1 cellular context compared by ENCODE assay signal in the genomic region with DNA sequence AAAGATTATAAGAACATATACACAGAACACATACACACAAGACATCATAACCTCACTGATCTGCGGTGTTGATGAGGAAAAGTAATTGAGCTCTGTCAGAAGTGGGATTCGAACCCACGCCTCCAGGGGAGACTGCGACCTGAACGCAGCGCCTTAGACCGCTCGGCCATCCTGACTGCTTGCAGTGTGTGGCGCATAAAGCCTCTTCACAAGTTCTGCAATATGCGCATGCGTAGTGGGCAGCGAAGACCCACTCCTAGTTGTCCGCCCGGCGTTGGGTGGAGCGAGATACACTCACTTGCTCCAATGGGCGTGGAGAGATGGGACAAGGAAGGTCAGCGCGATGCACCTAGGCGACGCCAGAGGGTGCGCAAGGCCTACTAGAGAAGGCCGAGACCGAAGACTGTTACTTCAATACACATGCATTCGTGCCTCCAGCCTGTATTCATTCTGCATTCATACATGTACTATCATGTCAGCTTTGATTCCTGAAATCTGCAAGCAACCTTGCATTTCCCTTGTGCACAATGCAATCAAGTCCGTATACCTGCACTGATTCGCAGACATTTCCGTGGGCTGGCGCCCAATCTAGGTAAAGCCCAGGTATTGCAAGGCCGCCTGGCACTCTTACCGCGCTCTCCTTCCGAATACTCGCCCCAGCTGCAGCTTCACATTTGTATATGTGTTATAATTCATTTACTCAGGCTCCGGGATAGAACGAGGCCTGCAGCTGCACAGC.
TF ChIP-seq lines count a peak whose summit lies in the region.

No MANE protein-coding gene starts in this region.

TF ChIP-seq in H1, 55 proteins besides CTCF, POLR2A, EP300 and RAD21 (continued from another document):
- TF ChIP-seq, protein P1, sequence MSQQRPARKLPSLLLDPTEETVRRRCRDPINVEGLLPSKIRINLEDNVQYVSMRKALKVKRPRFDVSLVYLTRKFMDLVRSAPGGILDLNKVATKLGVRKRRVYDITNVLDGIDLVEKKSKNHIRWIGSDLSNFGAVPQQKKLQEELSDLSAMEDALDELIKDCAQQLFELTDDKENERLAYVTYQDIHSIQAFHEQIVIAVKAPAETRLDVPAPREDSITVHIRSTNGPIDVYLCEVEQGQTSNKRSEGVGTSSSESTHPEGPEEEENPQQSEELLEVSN (IDR thresholded peaks at IDR 0.05), result no peak
- TF ChIP-seq FOSL1 (IDR thresholded peaks at IDR 0.05; ENCODE audit: insufficient read depth, low read depth, low read length), result no peak
- no peak for TF ChIP-seq CTBP2 (IDR thresholded peaks at IDR 0.05; ENCODE audit: borderline replicate concordance, insufficient read depth, insufficient read length, low read length)
- peak; percentile 30; the same call in 1 of the 2 replicates for TF ChIP-seq BRCA1 (IDR thresholded peaks at IDR 0.05; ENCODE audit: low read depth, low read length)
- TF ChIP-seq, protein P2, sequence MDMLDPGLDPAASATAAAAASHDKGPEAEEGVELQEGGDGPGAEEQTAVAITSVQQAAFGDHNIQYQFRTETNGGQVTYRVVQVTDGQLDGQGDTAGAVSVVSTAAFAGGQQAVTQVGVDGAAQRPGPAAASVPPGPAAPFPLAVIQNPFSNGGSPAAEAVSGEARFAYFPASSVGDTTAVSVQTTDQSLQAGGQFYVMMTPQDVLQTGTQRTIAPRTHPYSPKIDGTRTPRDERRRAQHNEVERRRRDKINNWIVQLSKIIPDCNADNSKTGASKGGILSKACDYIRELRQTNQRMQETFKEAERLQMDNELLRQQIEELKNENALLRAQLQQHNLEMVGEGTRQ (IDR thresholded peaks at IDR 0.05; ENCODE audit: low read length), result no peak
- no peak for TF ChIP-seq EZH2 (IDR thresholded peaks at IDR 0.05; ENCODE audit: low read depth, low read length, severe bottlenecking)
- peak; percentile 84; the same call in 1 of the 2 replicates for TF ChIP-seq TEAD4 (IDR thresholded peaks at IDR 0.05; ENCODE audit: low read depth, low read length)
- no peak for TF ChIP-seq SRF (IDR thresholded peaks at IDR 0.05; ENCODE audit: low read depth, low read length)
- no peak for TF ChIP-seq SAP30 (IDR thresholded peaks at IDR 0.05; ENCODE audit: insufficient read depth, insufficient replicate concordance, low read length)
- 0 out of 2 replicates have a peak, but pooled peaks have one; percentile 13 for TF ChIP-seq TAF1 (IDR thresholded peaks at IDR 0.05; ENCODE audit: low read depth, low read length)
- peak; percentile 100 for TF ChIP-seq TBP (IDR thresholded peaks at IDR 0.05; ENCODE audit: low read depth, low read length)
- peak; percentile 86; the same call in 1 of the 2 replicates for TF ChIP-seq MAFK (IDR thresholded peaks at IDR 0.05; ENCODE audit: low read depth, low read length)
- peak; percentile 23; the same call in 1 of the 2 replicates for TF ChIP-seq CHD2 (IDR thresholded peaks at IDR 0.05; ENCODE audit: low read length)
- TF ChIP-seq KDM4A (IDR thresholded peaks at IDR 0.05; ENCODE audit: low read depth, low read length, severe bottlenecking), result peak; percentile 39
- no peak for TF ChIP-seq EGR1 (IDR thresholded peaks at IDR 0.05; ENCODE audit: borderline replicate concordance, low read depth, low read length)
- peak; percentile 87 for TF ChIP-seq BACH1 (IDR thresholded peaks at IDR 0.05; ENCODE audit: low read length)
- TF ChIP-seq TAF7 (optimal IDR thresholded peaks at IDR 0.05; ENCODE audit: borderline replicate concordance, low read depth, low read length), result no peak
- TF ChIP-seq JUND (IDR thresholded peaks at IDR 0.05; ENCODE audit: low read length), result peak; percentile 19; the same call in 1 of the 2 replicates
- no peak for TF ChIP-seq CHD1 (IDR thresholded peaks at IDR 0.05; ENCODE audit: low read depth, low read length)
- TF ChIP-seq CBX5 (IDR thresholded peaks at IDR 0.05; ENCODE audit: low read depth, low read length), result no peak
- TF ChIP-seq GTF2F1 (IDR thresholded peaks at IDR 0.05; ENCODE audit: borderline replicate concordance, low read depth, low read length), result peak; percentile 79
- TF ChIP-seq YY1 (IDR thresholded peaks at IDR 0.05; ENCODE audit: low read depth, low read length), result no peak
- no peak for TF ChIP-seq SIRT6 (IDR thresholded peaks at IDR 0.05; ENCODE audit: low read length)
- no peak for TF ChIP-seq SUZ12 (IDR thresholded peaks at IDR 0.05; ENCODE audit: low read length)
- TF ChIP-seq, protein P3, sequence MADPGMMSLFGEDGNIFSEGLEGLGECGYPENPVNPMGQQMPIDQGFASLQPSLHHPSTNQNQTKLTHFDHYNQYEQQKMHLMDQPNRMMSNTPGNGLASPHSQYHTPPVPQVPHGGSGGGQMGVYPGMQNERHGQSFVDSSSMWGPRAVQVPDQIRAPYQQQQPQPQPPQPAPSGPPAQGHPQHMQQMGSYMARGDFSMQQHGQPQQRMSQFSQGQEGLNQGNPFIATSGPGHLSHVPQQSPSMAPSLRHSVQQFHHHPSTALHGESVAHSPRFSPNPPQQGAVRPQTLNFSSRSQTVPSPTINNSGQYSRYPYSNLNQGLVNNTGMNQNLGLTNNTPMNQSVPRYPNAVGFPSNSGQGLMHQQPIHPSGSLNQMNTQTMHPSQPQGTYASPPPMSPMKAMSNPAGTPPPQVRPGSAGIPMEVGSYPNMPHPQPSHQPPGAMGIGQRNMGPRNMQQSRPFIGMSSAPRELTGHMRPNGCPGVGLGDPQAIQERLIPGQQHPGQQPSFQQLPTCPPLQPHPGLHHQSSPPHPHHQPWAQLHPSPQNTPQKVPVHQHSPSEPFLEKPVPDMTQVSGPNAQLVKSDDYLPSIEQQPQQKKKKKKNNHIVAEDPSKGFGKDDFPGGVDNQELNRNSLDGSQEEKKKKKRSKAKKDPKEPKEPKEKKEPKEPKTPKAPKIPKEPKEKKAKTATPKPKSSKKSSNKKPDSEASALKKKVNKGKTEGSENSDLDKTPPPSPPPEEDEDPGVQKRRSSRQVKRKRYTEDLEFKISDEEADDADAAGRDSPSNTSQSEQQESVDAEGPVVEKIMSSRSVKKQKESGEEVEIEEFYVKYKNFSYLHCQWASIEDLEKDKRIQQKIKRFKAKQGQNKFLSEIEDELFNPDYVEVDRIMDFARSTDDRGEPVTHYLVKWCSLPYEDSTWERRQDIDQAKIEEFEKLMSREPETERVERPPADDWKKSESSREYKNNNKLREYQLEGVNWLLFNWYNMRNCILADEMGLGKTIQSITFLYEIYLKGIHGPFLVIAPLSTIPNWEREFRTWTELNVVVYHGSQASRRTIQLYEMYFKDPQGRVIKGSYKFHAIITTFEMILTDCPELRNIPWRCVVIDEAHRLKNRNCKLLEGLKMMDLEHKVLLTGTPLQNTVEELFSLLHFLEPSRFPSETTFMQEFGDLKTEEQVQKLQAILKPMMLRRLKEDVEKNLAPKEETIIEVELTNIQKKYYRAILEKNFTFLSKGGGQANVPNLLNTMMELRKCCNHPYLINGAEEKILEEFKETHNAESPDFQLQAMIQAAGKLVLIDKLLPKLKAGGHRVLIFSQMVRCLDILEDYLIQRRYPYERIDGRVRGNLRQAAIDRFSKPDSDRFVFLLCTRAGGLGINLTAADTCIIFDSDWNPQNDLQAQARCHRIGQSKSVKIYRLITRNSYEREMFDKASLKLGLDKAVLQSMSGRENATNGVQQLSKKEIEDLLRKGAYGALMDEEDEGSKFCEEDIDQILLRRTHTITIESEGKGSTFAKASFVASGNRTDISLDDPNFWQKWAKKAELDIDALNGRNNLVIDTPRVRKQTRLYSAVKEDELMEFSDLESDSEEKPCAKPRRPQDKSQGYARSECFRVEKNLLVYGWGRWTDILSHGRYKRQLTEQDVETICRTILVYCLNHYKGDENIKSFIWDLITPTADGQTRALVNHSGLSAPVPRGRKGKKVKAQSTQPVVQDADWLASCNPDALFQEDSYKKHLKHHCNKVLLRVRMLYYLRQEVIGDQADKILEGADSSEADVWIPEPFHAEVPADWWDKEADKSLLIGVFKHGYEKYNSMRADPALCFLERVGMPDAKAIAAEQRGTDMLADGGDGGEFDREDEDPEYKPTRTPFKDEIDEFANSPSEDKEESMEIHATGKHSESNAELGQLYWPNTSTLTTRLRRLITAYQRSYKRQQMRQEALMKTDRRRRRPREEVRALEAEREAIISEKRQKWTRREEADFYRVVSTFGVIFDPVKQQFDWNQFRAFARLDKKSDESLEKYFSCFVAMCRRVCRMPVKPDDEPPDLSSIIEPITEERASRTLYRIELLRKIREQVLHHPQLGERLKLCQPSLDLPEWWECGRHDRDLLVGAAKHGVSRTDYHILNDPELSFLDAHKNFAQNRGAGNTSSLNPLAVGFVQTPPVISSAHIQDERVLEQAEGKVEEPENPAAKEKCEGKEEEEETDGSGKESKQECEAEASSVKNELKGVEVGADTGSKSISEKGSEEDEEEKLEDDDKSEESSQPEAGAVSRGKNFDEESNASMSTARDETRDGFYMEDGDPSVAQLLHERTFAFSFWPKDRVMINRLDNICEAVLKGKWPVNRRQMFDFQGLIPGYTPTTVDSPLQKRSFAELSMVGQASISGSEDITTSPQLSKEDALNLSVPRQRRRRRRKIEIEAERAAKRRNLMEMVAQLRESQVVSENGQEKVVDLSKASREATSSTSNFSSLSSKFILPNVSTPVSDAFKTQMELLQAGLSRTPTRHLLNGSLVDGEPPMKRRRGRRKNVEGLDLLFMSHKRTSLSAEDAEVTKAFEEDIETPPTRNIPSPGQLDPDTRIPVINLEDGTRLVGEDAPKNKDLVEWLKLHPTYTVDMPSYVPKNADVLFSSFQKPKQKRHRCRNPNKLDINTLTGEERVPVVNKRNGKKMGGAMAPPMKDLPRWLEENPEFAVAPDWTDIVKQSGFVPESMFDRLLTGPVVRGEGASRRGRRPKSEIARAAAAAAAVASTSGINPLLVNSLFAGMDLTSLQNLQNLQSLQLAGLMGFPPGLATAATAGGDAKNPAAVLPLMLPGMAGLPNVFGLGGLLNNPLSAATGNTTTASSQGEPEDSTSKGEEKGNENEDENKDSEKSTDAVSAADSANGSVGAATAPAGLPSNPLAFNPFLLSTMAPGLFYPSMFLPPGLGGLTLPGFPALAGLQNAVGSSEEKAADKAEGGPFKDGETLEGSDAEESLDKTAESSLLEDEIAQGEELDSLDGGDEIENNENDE (IDR thresholded peaks at IDR 0.05; ENCODE audit: insufficient replicate concordance, low read length), result no peak
- TF ChIP-seq NRF1 (IDR thresholded peaks at IDR 0.05; ENCODE audit: low read depth, low read length), result peak; percentile 83
- TF ChIP-seq SP4 (IDR thresholded peaks at IDR 0.05; ENCODE audit: low read length), result peak; percentile 29; the same call in 1 of the 2 replicates
- TF ChIP-seq, protein P4, sequence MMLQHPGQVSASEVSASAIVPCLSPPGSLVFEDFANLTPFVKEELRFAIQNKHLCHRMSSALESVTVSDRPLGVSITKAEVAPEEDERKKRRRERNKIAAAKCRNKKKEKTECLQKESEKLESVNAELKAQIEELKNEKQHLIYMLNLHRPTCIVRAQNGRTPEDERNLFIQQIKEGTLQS (IDR thresholded peaks at IDR 0.05; ENCODE audit: insufficient read depth, low read depth, low read length), result no peak
- peak; percentile 81; the same call in 1 of the 2 replicates for TF ChIP-seq RBBP5 (IDR thresholded peaks at IDR 0.05; ENCODE audit: borderline replicate concordance, low read depth, low read length)
- peak; percentile 54; the same call in 1 of the 2 replicates for TF ChIP-seq CEBPB (IDR thresholded peaks at IDR 0.05; ENCODE audit: low read depth, low read length)
- TF ChIP-seq SIN3A (conservative IDR thresholded peaks at IDR 0.05 in 1 of 2, IDR thresholded peaks at IDR 0.05 in 1 of 2; ENCODE audit: low read depth in 1 of 2, low read length in 2 of 2), result peak in 1 of 2 experiments; percentile 86; a peak in 2 of 4 replicates
- TF ChIP-seq SP1 (IDR thresholded peaks at IDR 0.05; ENCODE audit: low read depth, low read length), result no peak; the same call in 1 of the 2 replicates
